ENCODE assay signal across 8 cellular contexts in genomic region chr9:130834371-130835311, GRCh38. TPM values are rescaled to one million over a fixed set of nuclear protein-coding genes. Genes with fewer than 3 reads are reported as not detected.
DNase-seq lines count a peak whose midpoint lies in the region; ATAC-seq and TF ChIP-seq lines count a peak whose summit lies in the region.

Gene ABL1, plus strand, starts transcription at chr9:130835254. Its CDS starts 193 bp downstream, at chr9:130835447.

- H2BK15ac ChIP-seq in IMR-90 (ENCODE audit: low read depth, low read length): peak within 1 kb of the TSS; percentile 59; the same call in 2 of the 3 replicates

- CTCF ChIA-PET in IMR-90 (lab: Yijun Ruan, JAX): interaction anchor here (1.3 kb wide), 1 partner anchor 10 kb away, joined by 5 read pairs; no protein-coding TSS in a partner anchor

- H3K27me3 ChIP-seq in IMR-90 (ENCODE audit: control insufficient read depth, insufficient read depth, low read length) (no peaks in the 10 kb centered on the region), subcutaneous abdominal adipose tissue (ENCODE audit: control insufficient read depth in 5 of 5, insufficient read depth in 4 of 5, low read length in 5 of 5) (no peaks in the 10 kb centered on the region)

- no TSS peak for BruUV-seq in IMR-90 (replicated peaks; lab: Mats Ljungman, UMichigan)

- H4K91ac ChIP-seq in IMR-90 (ENCODE audit: insufficient read depth, low read depth, low read length): peak within 1 kb of the TSS; percentile 87

- H3K27me3 Mint-ChIP-seq in neural crest cell (ENCODE audit: low read depth): no peaks in the 10 kb centered on the region

- H3K9me1 ChIP-seq in IMR-90 (ENCODE audit: insufficient read depth, low read length): peaks cover 16% of the 10 kb centered on the region

- H3K27ac ChIP-seq in IMR-90 (ENCODE audit: insufficient read depth, low read length): peak within 1 kb of the TSS; percentile 98
- H3K27ac ChIP-seq in subcutaneous abdominal adipose tissue (ENCODE audit: low read depth, low read length): peak within 1 kb of the TSS; percentile 96

- peak within 1 kb of the TSS; percentile 74 to 93 for H4K8ac ChIP-seq in IMR-90 (ENCODE audit: low read depth in 2 of 2, low read length in 2 of 2)

- TF ChIP-seq POLR2A in IMR-90 (IDR thresholded peaks at IDR 0.05; ENCODE audit: low read depth, low read length): peak; percentile 80

- intact Hi-C loops in IMR-90 (cut with micrococcal nuclease): loop anchor here (2.0 kb wide), 1 partner anchor 54 kb away; no protein-coding TSS in a partner anchor

- H3K4me3 Mint-ChIP-seq in neural crest cell: peak within 1 kb of the TSS; percentile 92

- H3K4me1 ChIP-seq in IMR-90 (ENCODE audit: control insufficient read depth, insufficient read depth, low read length): peaks cover 19% of the 10 kb centered on the region
- H3K4me1 ChIP-seq in subcutaneous abdominal adipose tissue (ENCODE audit: control insufficient read depth in 5 of 5, insufficient read depth in 5 of 5, low read length in 5 of 5): peaks cover 5 to 59% (median 55%) of the 10 kb centered on the region in 5 donors

- peak within 1 kb of the TSS; percentile 95 for H2BK5ac ChIP-seq in IMR-90 (ENCODE audit: low read depth, low read length, poor library complexity, severe bottlenecking)

- in situ Hi-C loops in IMR-90 (cut with MboI; ENCODE audit: low sequenced_read_pairs): loop anchor here (10.0 kb wide), 1 partner anchor 60 kb away; no protein-coding TSS in a partner anchor

- dilution Hi-C loops in IMR-90 (cut with HindIII; ENCODE audit: low sequenced_read_pairs, unreplicated experiment): no loop called here

- peak within 1 kb of the TSS; percentile 77 for H3K4me2 ChIP-seq in IMR-90 (ENCODE audit: low read depth, low read length)

- TF ChIP-seq CTCF in GM20000 (IDR thresholded peaks at IDR 0.05; ENCODE audit: extremely low read depth, missing control alignments) (no peak), IMR-90 (conservative IDR thresholded peaks at IDR 0.05; ENCODE audit: low read depth, low read length) (no peak), fibroblast of pulmonary artery (IDR thresholded peaks at IDR 0.05; ENCODE audit: low read length, missing control alignments) (no peak), neural crest cell (conservative IDR thresholded peaks at IDR 0.05) (no peak)

- peak within 1 kb of the TSS; percentile 100 for H3K9ac ChIP-seq in IMR-90 (ENCODE audit: low read depth, low read length)
- peak within 1 kb of the TSS; percentile 87 to 99 (median 94) for H3K9ac ChIP-seq in subcutaneous abdominal adipose tissue (ENCODE audit: low read length in 5 of 5)

- peak; percentile 85 for DNase-seq in COR-L47 (lab: John Stamatoyannopoulos, UW)
- peak; percentile 92 for DNase-seq in GM20000 (ENCODE audit: low spot score)
- peak; percentile 85 for DNase-seq in IMR-90
- DNase-seq in RPMI8226: peak; percentile 93
- peak; percentile 27 for DNase-seq in activated T-helper 9 cell treated with anti-CD3 and anti-CD28 coated beads, Interleukin-2, amount 50 U/mL, for 16 hours (ENCODE audit: low read depth)
- DNase-seq in fibroblast of pulmonary artery (ENCODE audit: low read depth): peak; percentile 88
- peak; percentile 56 for DNase-seq in neural crest cell (ENCODE audit: low read depth, low spot score)

- peak within 1 kb of the TSS; percentile 97 for H3K4ac ChIP-seq in IMR-90 (ENCODE audit: low read depth, low read length)

- TF ChIP-seq RAD21 in IMR-90 (IDR thresholded peaks at IDR 0.05; ENCODE audit: low read length): 0 out of 2 replicates have a peak, but pooled peaks have one; percentile 6

- peak within 1 kb of the TSS; percentile 95 for H2AK5ac ChIP-seq in IMR-90 (ENCODE audit: low read depth, low read length)

- H3K4me3 ChIP-seq in IMR-90 (ENCODE audit: insufficient read depth, low read depth, low read length): peak within 1 kb of the TSS; percentile 75
- peak within 1 kb of the TSS; percentile 93 for H3K4me3 ChIP-seq in fibroblast of pulmonary artery (replicated peaks; ENCODE audit: low read depth, low read length)
- H3K4me3 ChIP-seq in subcutaneous abdominal adipose tissue (ENCODE audit: low read depth in 1 of 5, low read length in 5 of 5): peak within 1 kb of the TSS; percentile 80 to 98 (median 85)

- peak within 1 kb of the TSS; percentile 100 for H3K23ac ChIP-seq in IMR-90 (ENCODE audit: low read depth, low read length)

- ATAC-seq in IMR-90 (ENCODE audit: low read depth): peak; percentile 76

- H2AK9ac ChIP-seq in IMR-90 (replicated peaks; ENCODE audit: low read depth, low read length, poor library complexity): peak within 1 kb of the TSS; percentile 99

- POLR2A ChIA-PET in IMR-90 (lab: Charles Lee; ENCODE audit: unreplicated experiment): no interaction called here

- H4K5ac ChIP-seq in IMR-90 (ENCODE audit: low read depth, low read length): peak within 1 kb of the TSS; percentile 69

- H3K4me1 Mint-ChIP-seq in neural crest cell: peaks cover 53% of the 10 kb centered on the region

- peaks cover 29% of the 10 kb centered on the region for H4K20me1 ChIP-seq in IMR-90 (ENCODE audit: insufficient read depth, low read length)

- H3K27ac Mint-ChIP-seq in neural crest cell (ENCODE audit: unreplicated experiment): peak within 1 kb of the TSS; percentile 97

- H3K56ac ChIP-seq in IMR-90 (ENCODE audit: extremely low read depth, insufficient read depth, low read length): peak within 1 kb of the TSS; percentile 98

- peaks cover 19 to 60% of the 10 kb centered on the region in 2 experiments; a peak in 3 of 4 replicates for H3K79me1 ChIP-seq in IMR-90 (ENCODE audit: low read depth in 1 of 2, low read length in 2 of 2)

- peak within 1 kb of the TSS; percentile 100 for H3K14ac ChIP-seq in IMR-90 (replicated peaks; ENCODE audit: low read depth, low read length)

- H3K18ac ChIP-seq in IMR-90 (ENCODE audit: low read depth, low read length): peak within 1 kb of the TSS; percentile 64

- H3K36me3 ChIP-seq in IMR-90 (ENCODE audit: control insufficient read depth, insufficient read depth, low read length) (0 out of 2 replicates have a peak, but pooled peaks cover 3% of the 10 kb centered on the region), subcutaneous abdominal adipose tissue (ENCODE audit: control insufficient read depth in 5 of 5, insufficient read depth in 5 of 5, low read length in 5 of 5) (no peaks in the 10 kb centered on the region)

- H2AFZ ChIP-seq in IMR-90 (replicated peaks; ENCODE audit: low read length, poor library complexity): peak within 1 kb of the TSS; percentile 93

- no peaks in the 10 kb centered on the region for H3K36me3 Mint-ChIP-seq in neural crest cell (ENCODE audit: low read depth)

- 0% methylated on average over 22 of the region's 72 CpGs; no CpG with 5 or more reads in 1 of the 2 experiments for WGBS in IMR-90 (ENCODE audit: extremely low coverage in 2 of 2, insufficient read length in 1 of 2), 2 experiments

- H3K9me3 Mint-ChIP-seq in neural crest cell: no peaks in the 10 kb centered on the region

- H2BK20ac ChIP-seq in IMR-90 (ENCODE audit: low read depth, low read length): peak within 1 kb of the TSS; percentile 70

- H3K9me3 ChIP-seq in IMR-90 (ENCODE audit: control insufficient read depth, insufficient read depth, low read length) (no peaks in the 10 kb centered on the region), subcutaneous abdominal adipose tissue (ENCODE audit: control insufficient read depth in 5 of 5, low read length in 5 of 5) (no peaks in the 10 kb centered on the region)

- H2BK120ac ChIP-seq in IMR-90 (ENCODE audit: low read depth, low read length): peak within 1 kb of the TSS; percentile 92

TF ChIP-seq in IMR-90, 13 proteins besides CTCF, POLR2A, EP300 and RAD21:
- TF ChIP-seq RFX5 (IDR thresholded peaks at IDR 0.05; ENCODE audit: low read depth, low read length): no peak
- TF ChIP-seq USF2 (IDR thresholded peaks at IDR 0.05; ENCODE audit: low read depth, low read length): peak; percentile 34; the same call in 1 of the 2 replicates
- peak; percentile 55; the same call in 1 of the 2 replicates for TF ChIP-seq MXI1 (IDR thresholded peaks at IDR 0.05; ENCODE audit: borderline replicate concordance, low read depth, low read length)
- TF ChIP-seq BHLHE40 (IDR thresholded peaks at IDR 0.05; ENCODE audit: low read depth, low read length): peak; percentile 100
- TF ChIP-seq SMC3 (IDR thresholded peaks at IDR 0.05; ENCODE audit: low read depth, low read length): 0 out of 2 replicates have a peak, but pooled peaks have one; percentile 5

RNA-seq across cellular contexts. Expression of gene ABL1, which starts in this region (rescaled TPM):
- total RNA-seq in IMR-90 (2012; rRNA removed): 31.9 and 33.7 TPM in 2 replicates
- 49.1 and 50.7 TPM in 2 replicates for polyA plus RNA-seq in IMR-90 (2012; rRNA removed)
- polyA plus RNA-seq in IMR-90 (2012; cell fraction: cytosol; rRNA removed): 35.4 and 41.3 TPM in 2 replicates
- 61.9 and 74.7 TPM in 2 replicates for polyA plus RNA-seq in IMR-90 (2012; cell fraction: nucleus; rRNA removed; ENCODE audit: low replicate concordance)
- 88.9 and 91.0 TPM in 2 replicates for total RNA-seq in neural crest cell

Comparison
In these comparisons a context has a peak if more than half of its experiments do, and no peak if none do; other contexts are left out.
1. Peak in every context shown above with its lines: DNase-seq, ATAC-seq, H3K4me3 ChIP-seq and H3K27ac ChIP-seq.
2. DNase-seq: peak in every context shown above with its lines; median percentile 93 in RPMI8226; 92 in GM20000; 88 in fibroblast of pulmonary artery; 85 in COR-L47; 85 in IMR-90; 56 in neural crest cell; 27 in activated T-helper 9 cell treated with anti-CD3 and anti-CD28 coated beads, Interleukin-2, amount 50 U/mL, for 16 hours.